ENCODE assay signal across 1 cellular context in genomic region chr11:130212431-130212961, GRCh38.
TF ChIP-seq lines count a peak whose summit lies in the region.

No MANE protein-coding gene starts in this region.

TF ChIP-seq in HepG2, 621 proteins besides CTCF, POLR2A, EP300 and RAD21 (continued from another document):
- TF ChIP-seq, protein P1, sequence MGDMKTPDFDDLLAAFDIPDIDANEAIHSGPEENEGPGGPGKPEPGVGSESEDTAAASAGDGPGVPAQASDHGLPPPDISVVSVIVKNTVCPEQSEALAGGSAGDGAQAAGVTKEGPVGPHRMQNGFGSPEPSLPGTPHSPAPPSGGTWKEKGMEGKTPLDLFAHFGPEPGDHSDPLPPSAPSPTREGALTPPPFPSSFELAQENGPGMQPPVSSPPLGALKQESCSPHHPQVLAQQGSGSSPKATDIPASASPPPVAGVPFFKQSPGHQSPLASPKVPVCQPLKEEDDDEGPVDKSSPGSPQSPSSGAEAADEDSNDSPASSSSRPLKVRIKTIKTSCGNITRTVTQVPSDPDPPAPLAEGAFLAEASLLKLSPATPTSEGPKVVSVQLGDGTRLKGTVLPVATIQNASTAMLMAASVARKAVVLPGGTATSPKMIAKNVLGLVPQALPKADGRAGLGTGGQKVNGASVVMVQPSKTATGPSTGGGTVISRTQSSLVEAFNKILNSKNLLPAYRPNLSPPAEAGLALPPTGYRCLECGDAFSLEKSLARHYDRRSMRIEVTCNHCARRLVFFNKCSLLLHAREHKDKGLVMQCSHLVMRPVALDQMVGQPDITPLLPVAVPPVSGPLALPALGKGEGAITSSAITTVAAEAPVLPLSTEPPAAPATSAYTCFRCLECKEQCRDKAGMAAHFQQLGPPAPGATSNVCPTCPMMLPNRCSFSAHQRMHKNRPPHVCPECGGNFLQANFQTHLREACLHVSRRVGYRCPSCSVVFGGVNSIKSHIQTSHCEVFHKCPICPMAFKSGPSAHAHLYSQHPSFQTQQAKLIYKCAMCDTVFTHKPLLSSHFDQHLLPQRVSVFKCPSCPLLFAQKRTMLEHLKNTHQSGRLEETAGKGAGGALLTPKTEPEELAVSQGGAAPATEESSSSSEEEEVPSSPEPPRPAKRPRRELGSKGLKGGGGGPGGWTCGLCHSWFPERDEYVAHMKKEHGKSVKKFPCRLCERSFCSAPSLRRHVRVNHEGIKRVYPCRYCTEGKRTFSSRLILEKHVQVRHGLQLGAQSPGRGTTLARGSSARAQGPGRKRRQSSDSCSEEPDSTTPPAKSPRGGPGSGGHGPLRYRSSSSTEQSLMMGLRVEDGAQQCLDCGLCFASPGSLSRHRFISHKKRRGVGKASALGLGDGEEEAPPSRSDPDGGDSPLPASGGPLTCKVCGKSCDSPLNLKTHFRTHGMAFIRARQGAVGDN (CRISPR knock-in tag; IDR thresholded peaks at IDR 0.05), result peak; percentile 17; the same call in 1 of the 2 replicates
- no peak for TF ChIP-seq ZBTB38 (CRISPR knock-in tag; IDR thresholded peaks at IDR 0.05)
- no peak for TF ChIP-seq MTA3 (CRISPR knock-in tag; IDR thresholded peaks at IDR 0.05)
- TF ChIP-seq IRF9 (CRISPR knock-in tag; IDR thresholded peaks at IDR 0.05; ENCODE audit: borderline replicate concordance), result 0 out of 2 replicates have a peak, but pooled peaks have one; percentile 32
- no peak for TF ChIP-seq PHF21A (CRISPR knock-in tag; IDR thresholded peaks at IDR 0.05)
- TF ChIP-seq, protein P2, sequence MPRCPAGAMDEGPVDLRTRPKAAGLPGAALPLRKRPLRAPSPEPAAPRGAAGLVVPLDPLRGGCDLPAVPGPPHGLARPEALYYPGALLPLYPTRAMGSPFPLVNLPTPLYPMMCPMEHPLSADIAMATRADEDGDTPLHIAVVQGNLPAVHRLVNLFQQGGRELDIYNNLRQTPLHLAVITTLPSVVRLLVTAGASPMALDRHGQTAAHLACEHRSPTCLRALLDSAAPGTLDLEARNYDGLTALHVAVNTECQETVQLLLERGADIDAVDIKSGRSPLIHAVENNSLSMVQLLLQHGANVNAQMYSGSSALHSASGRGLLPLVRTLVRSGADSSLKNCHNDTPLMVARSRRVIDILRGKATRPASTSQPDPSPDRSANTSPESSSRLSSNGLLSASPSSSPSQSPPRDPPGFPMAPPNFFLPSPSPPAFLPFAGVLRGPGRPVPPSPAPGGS (CRISPR knock-in tag; IDR thresholded peaks at IDR 0.05), result no peak
